In the genomic region with DNA sequence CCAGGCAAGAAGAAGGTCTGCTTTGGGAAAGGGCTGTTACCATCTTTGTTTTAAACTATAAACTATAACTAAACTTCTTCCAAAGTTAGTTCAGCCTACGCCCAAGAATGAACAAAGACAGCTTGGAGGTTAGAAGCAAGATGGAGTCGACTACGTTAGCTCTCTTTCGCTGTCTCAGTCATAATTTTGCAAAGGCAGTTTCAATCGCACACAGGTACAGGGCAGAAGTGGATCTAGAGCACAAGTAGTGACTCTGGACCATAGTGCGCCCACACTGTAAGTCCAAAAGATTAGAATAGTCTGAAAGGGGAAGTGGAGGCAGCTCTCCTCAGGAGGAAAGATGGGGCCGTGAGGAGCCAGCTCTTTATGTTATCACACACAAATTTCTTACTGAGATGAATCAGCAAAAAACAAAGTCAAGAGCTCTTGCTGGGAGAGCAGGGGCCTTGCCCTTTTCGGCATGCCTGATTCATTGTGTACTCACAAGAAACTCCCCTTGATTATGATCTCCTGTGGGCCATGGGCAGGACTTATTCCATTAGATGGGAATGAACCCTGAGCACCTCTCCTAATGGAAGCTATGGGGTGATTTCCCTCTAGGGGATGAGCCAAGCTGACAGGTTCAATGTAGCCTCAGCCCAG, we compare ENCODE assay signal across 1 cellular context.
A peak's percentile ranks its signal among the peaks of the same experiment; 100 is the strongest.
TF ChIP-seq lines count a peak whose summit lies in the region.

No MANE protein-coding gene starts in this region.

TF ChIP-seq in K562, 482 proteins besides CTCF, POLR2A, EP300 and RAD21 (continued from another document and continues in another):
- TF ChIP-seq, protein P1, sequence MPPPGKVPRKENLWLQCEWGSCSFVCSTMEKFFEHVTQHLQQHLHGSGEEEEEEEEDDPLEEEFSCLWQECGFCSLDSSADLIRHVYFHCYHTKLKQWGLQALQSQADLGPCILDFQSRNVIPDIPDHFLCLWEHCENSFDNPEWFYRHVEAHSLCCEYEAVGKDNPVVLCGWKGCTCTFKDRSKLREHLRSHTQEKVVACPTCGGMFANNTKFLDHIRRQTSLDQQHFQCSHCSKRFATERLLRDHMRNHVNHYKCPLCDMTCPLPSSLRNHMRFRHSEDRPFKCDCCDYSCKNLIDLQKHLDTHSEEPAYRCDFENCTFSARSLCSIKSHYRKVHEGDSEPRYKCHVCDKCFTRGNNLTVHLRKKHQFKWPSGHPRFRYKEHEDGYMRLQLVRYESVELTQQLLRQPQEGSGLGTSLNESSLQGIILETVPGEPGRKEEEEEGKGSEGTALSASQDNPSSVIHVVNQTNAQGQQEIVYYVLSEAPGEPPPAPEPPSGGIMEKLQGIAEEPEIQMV (tag; conservative IDR thresholded peaks at IDR 0.05; ENCODE audit: low read depth) = peak; percentile 88; the same call in 1 of the 2 replicates
- TF ChIP-seq SAP30 (IDR thresholded peaks at IDR 0.05; ENCODE audit: borderline replicate concordance, insufficient read depth, low read depth, low read length, poor library complexity, severe bottlenecking) (no peak), POLR2AphosphoS5 (IDR thresholded peaks at IDR 0.05; ENCODE audit: control insufficient read depth, insufficient read depth, low read depth, low read length) (no peak), E2F3 (CRISPR knock-in tag; IDR thresholded peaks at IDR 0.05) (peak; percentile 83; the same call in 1 of the 2 replicates), HDAC6 (IDR thresholded peaks at IDR 0.05; ENCODE audit: low read depth, low read length) (no peak), PRPF4 (IDR thresholded peaks at IDR 0.05; ENCODE audit: insufficient read depth, low read depth, low read length, poor library complexity, severe bottlenecking) (no peak), KLF6 (CRISPR knock-in tag; IDR thresholded peaks at IDR 0.05; ENCODE audit: borderline replicate concordance) (peak; percentile 94), RFX5 (IDR thresholded peaks at IDR 0.05; ENCODE audit: low read depth, low read length) (no peak), NBN (IDR thresholded peaks at IDR 0.05; ENCODE audit: low read depth) (no peak), NELFE (IDR thresholded peaks at IDR 0.05; ENCODE audit: insufficient read depth, insufficient read length) (no peak), IFI16 (CRISPR knock-in tag; IDR thresholded peaks at IDR 0.05) (peak; percentile 82), EWSR1 (IDR thresholded peaks at IDR 0.05; ENCODE audit: borderline replicate concordance, low read depth, partially characterized antibody) (no peak), ZNF551 (CRISPR knock-in tag; IDR thresholded peaks at IDR 0.05) (no peak), ETV1 (tag; conservative IDR thresholded peaks at IDR 0.05; ENCODE audit: low read depth) (peak; percentile 76), ZNF311 (CRISPR knock-in tag; IDR thresholded peaks at IDR 0.05) (peak; percentile 89), ETS2 (tag; IDR thresholded peaks at IDR 0.05; ENCODE audit: borderline replicate concordance, poor library complexity, severe bottlenecking) (no peak), MTA2 (IDR thresholded peaks at IDR 0.05; ENCODE audit: low read depth) (no peak), ZKSCAN1 (IDR thresholded peaks at IDR 0.05; ENCODE audit: low read depth, low read length) (no peak)
- TF ChIP-seq, protein P2, sequence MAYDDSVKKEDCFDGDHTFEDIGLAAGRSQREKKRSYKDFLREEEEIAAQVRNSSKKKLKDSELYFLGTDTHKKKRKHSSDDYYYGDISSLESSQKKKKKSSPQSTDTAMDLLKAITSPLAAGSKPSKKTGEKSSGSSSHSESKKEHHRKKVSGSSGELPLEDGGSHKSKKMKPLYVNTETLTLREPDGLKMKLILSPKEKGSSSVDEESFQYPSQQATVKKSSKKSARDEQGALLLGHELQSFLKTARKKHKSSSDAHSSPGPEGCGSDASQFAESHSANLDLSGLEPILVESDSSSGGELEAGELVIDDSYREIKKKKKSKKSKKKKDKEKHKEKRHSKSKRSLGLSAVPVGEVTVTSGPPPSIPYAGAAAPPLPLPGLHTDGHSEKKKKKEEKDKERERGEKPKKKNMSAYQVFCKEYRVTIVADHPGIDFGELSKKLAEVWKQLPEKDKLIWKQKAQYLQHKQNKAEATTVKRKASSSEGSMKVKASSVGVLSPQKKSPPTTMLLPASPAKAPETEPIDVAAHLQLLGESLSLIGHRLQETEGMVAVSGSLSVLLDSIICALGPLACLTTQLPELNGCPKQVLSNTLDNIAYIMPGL (CRISPR knock-in tag; IDR thresholded peaks at IDR 0.05) = no peak
- TF ChIP-seq, protein P3, sequence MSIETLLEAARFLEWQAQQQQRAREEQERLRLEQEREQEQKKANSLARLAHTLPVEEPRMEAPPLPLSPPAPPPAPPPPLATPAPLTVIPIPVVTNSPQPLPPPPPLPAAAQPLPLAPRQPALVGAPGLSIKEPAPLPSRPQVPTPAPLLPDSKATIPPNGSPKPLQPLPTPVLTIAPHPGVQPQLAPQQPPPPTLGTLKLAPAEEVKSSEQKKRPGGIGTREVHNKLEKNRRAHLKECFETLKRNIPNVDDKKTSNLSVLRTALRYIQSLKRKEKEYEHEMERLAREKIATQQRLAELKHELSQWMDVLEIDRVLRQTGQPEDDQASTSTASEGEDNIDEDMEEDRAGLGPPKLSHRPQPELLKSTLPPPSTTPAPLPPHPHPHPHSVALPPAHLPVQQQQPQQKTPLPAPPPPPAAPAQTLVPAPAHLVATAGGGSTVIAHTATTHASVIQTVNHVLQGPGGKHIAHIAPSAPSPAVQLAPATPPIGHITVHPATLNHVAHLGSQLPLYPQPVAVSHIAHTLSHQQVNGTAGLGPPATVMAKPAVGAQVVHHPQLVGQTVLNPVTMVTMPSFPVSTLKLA (conservative IDR thresholded peaks at IDR 0.05) = no peak
- TF ChIP-seq, protein P4, sequence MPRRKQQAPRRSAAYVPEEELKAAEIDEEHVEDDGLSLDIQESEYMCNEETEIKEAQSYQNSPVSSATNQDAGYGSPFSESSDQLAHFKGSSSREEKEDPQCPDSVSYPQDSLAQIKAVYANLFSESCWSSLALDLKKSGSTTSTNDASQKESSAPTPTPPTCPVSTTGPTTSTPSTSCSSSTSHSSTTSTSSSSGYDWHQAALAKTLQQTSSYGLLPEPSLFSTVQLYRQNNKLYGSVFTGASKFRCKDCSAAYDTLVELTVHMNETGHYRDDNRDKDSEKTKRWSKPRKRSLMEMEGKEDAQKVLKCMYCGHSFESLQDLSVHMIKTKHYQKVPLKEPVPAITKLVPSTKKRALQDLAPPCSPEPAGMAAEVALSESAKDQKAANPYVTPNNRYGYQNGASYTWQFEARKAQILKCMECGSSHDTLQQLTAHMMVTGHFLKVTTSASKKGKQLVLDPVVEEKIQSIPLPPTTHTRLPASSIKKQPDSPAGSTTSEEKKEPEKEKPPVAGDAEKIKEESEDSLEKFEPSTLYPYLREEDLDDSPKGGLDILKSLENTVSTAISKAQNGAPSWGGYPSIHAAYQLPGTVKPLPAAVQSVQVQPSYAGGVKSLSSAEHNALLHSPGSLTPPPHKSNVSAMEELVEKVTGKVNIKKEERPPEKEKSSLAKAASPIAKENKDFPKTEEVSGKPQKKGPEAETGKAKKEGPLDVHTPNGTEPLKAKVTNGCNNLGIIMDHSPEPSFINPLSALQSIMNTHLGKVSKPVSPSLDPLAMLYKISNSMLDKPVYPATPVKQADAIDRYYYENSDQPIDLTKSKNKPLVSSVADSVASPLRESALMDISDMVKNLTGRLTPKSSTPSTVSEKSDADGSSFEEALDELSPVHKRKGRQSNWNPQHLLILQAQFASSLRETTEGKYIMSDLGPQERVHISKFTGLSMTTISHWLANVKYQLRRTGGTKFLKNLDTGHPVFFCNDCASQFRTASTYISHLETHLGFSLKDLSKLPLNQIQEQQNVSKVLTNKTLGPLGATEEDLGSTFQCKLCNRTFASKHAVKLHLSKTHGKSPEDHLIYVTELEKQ (CRISPR knock-in tag; IDR thresholded peaks at IDR 0.05) = peak; percentile 81; the same call in 1 of the 2 replicates
- TF ChIP-seq, protein P5, sequence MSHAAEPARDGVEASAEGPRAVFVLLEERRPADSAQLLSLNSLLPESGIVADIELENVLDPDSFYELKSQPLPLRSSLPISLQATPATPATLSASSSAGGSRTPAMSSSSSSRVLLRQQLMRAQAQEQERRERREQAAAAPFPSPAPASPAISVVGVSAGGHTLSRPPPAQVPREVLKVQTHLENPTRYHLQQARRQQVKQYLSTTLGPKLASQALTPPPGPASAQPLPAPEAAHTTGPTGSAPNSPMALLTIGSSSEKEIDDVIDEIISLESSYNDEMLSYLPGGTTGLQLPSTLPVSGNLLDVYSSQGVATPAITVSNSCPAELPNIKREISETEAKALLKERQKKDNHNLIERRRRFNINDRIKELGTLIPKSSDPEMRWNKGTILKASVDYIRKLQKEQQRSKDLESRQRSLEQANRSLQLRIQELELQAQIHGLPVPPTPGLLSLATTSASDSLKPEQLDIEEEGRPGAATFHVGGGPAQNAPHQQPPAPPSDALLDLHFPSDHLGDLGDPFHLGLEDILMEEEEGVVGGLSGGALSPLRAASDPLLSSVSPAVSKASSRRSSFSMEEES (CRISPR knock-in tag; IDR thresholded peaks at IDR 0.05) = peak; percentile 17; the same call in 1 of the 2 replicates
- TF ChIP-seq, protein P6, sequence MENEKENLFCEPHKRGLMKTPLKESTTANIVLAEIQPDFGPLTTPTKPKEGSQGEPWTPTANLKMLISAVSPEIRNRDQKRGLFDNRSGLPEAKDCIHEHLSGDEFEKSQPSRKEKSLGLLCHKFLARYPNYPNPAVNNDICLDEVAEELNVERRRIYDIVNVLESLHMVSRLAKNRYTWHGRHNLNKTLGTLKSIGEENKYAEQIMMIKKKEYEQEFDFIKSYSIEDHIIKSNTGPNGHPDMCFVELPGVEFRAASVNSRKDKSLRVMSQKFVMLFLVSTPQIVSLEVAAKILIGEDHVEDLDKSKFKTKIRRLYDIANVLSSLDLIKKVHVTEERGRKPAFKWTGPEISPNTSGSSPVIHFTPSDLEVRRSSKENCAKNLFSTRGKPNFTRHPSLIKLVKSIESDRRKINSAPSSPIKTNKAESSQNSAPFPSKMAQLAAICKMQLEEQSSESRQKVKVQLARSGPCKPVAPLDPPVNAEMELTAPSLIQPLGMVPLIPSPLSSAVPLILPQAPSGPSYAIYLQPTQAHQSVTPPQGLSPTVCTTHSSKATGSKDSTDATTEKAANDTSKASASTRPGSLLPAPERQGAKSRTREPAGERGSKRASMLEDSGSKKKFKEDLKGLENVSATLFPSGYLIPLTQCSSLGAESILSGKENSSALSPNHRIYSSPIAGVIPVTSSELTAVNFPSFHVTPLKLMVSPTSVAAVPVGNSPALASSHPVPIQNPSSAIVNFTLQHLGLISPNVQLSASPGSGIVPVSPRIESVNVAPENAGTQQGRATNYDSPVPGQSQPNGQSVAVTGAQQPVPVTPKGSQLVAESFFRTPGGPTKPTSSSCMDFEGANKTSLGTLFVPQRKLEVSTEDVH (IDR thresholded peaks at IDR 0.05; ENCODE audit: low read depth, partially characterized antibody) = no peak
- TF ChIP-seq, protein P7, sequence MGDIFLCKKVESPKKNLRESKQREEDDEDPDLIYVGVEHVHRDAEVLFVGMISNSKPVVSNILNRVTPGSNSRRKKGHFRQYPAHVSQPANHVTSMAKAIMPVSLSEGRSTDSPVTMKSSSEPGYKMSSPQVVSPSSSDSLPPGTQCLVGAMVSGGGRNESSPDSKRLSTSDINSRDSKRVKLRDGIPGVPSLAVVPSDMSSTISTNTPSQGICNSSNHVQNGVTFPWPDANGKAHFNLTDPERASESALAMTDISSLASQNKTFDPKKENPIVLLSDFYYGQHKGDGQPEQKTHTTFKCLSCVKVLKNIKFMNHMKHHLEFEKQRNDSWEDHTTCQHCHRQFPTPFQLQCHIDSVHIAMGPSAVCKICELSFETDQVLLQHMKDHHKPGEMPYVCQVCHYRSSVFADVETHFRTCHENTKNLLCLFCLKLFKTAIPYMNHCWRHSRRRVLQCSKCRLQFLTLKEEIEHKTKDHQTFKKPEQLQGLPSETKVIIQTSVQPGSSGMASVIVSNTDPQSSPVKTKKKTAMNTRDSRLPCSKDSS (IDR thresholded peaks at IDR 0.05; ENCODE audit: low read depth, partially characterized antibody) = no peak
- TF ChIP-seq, protein P8, sequence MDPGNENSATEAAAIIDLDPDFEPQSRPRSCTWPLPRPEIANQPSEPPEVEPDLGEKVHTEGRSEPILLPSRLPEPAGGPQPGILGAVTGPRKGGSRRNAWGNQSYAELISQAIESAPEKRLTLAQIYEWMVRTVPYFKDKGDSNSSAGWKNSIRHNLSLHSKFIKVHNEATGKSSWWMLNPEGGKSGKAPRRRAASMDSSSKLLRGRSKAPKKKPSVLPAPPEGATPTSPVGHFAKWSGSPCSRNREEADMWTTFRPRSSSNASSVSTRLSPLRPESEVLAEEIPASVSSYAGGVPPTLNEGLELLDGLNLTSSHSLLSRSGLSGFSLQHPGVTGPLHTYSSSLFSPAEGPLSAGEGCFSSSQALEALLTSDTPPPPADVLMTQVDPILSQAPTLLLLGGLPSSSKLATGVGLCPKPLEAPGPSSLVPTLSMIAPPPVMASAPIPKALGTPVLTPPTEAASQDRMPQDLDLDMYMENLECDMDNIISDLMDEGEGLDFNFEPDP (CRISPR knock-in tag; IDR thresholded peaks at IDR 0.05) = peak; percentile 62; the same call in 1 of the 2 replicates
- TF ChIP-seq, protein P9, sequence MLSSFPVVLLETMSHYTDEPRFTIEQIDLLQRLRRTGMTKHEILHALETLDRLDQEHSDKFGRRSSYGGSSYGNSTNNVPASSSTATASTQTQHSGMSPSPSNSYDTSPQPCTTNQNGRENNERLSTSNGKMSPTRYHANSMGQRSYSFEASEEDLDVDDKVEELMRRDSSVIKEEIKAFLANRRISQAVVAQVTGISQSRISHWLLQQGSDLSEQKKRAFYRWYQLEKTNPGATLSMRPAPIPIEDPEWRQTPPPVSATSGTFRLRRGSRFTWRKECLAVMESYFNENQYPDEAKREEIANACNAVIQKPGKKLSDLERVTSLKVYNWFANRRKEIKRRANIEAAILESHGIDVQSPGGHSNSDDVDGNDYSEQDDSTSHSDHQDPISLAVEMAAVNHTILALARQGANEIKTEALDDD (IDR thresholded peaks at IDR 0.05) = no peak
- TF ChIP-seq, protein P10, sequence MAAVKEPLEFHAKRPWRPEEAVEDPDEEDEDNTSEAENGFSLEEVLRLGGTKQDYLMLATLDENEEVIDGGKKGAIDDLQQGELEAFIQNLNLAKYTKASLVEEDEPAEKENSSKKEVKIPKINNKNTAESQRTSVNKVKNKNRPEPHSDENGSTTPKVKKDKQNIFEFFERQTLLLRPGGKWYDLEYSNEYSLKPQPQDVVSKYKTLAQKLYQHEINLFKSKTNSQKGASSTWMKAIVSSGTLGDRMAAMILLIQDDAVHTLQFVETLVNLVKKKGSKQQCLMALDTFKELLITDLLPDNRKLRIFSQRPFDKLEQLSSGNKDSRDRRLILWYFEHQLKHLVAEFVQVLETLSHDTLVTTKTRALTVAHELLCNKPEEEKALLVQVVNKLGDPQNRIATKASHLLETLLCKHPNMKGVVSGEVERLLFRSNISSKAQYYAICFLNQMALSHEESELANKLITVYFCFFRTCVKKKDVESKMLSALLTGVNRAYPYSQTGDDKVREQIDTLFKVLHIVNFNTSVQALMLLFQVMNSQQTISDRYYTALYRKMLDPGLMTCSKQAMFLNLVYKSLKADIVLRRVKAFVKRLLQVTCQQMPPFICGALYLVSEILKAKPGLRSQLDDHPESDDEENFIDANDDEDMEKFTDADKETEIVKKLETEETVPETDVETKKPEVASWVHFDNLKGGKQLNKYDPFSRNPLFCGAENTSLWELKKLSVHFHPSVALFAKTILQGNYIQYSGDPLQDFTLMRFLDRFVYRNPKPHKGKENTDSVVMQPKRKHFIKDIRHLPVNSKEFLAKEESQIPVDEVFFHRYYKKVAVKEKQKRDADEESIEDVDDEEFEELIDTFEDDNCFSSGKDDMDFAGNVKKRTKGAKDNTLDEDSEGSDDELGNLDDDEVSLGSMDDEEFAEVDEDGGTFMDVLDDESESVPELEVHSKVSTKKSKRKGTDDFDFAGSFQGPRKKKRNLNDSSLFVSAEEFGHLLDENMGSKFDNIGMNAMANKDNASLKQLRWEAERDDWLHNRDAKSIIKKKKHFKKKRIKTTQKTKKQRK (IDR thresholded peaks at IDR 0.05; ENCODE audit: borderline replicate concordance, low read depth, low read length) = no peak
